18 cellular contexts compared by ENCODE assay signal in genomic region chr1:40872266-40872665, GRCh38.
"Had no signal": no experiment of that assay in that cellular context is flagged by ENCODE, and none has a peak within 500 bp of the region (broad histone marks: within the 10 kb centered on the region; RNA-seq: fewer than 3 reads in every experiment).

No MANE protein-coding gene starts in this region.

- H3K27ac ChIP-seq: brain microvascular endothelial cell, epithelial cell of prostate, gastroesophageal sphincter, heart right ventricle, neutrophil, tibial artery, uterus had no signal

- DNase-seq: activated CD4-positive, alpha-beta T cell treated with anti-CD3 and anti-CD28 coated beads for 4 hours; activated CD8-positive, alpha-beta T cell treated with anti-CD3 and anti-CD28 coated beads for 36 hours; activated gamma-delta T cell; activated naive CD8-positive, alpha-beta T cell treated with anti-CD3 and anti-CD28 coated beads for 36 hours; activated T-cell treated with anti-CD3 and anti-CD28 coated beads, Interleukin-2, amount 50 U/mL, for 4 hours; brain microvascular endothelial cell; dermis blood vessel endothelial cell; heart right ventricle; left colon; stimulated activated CD4-positive, alpha-beta T cell treated with anti-CD3 and anti-CD28 coated beads, Interleukin-2, amount 100 ng/mL, for 48 hours; T-helper 17 cell; tibial artery; uterus had no signal

- H3K9me3 ChIP-seq: neutrophil, tibial artery, uterus had no signal

- H3K4me3 Mint-ChIP-seq: activated CD8-positive, alpha-beta T cell treated with anti-CD3 and anti-CD28 coated beads for 36 hours; activated naive CD8-positive, alpha-beta T cell treated with anti-CD3 and anti-CD28 coated beads for 36 hours; activated T-cell treated with anti-CD3 and anti-CD28 coated beads, Interleukin-2, amount 50 U/mL, for 4 hours; stimulated activated memory B cell treated with anti-CD40 and anti-IgM and Interleukin-4, amounts not matched to agents 10 μg/mL and 1 μg/mL and 100 μg/mL, for 72 hours; T-helper 17 cell had no signal

- H3K36me3 ChIP-seq: brain microvascular endothelial cell, gastroesophageal sphincter, heart right ventricle, neutrophil, uterus had no signal

- H3K4me1 ChIP-seq: uterus had no signal

- H3K36me3 Mint-ChIP-seq: stimulated activated memory B cell treated with anti-CD40 and anti-IgM and Interleukin-4, amounts not matched to agents 10 μg/mL and 1 μg/mL and 100 μg/mL, for 72 hours had no signal

- H3K4me3 ChIP-seq: gastroesophageal sphincter, heart right ventricle, lung, tibial artery, uterus had no signal

- H3K27ac Mint-ChIP-seq: activated CD8-positive, alpha-beta T cell treated with anti-CD3 and anti-CD28 coated beads for 36 hours; activated naive CD8-positive, alpha-beta T cell treated with anti-CD3 and anti-CD28 coated beads for 36 hours; stimulated activated memory B cell treated with anti-CD40 and anti-IgM and Interleukin-4, amounts not matched to agents 10 μg/mL and 1 μg/mL and 100 μg/mL, for 72 hours had no signal

- H3K27me3 Mint-ChIP-seq: activated CD8-positive, alpha-beta T cell treated with anti-CD3 and anti-CD28 coated beads for 36 hours; activated naive CD8-positive, alpha-beta T cell treated with anti-CD3 and anti-CD28 coated beads for 36 hours; T-helper 17 cell had no signal

- ATAC-seq: activated CD8-positive, alpha-beta T cell treated with anti-CD3 and anti-CD28 coated beads for 36 hours; activated T-cell treated with anti-CD3 and anti-CD28 coated beads, Interleukin-2, amount 50 U/mL, for 4 hours; gastroesophageal sphincter; heart right ventricle; left colon; stimulated activated memory B cell treated with anti-CD40 and anti-IgM and Interleukin-4, amounts not matched to agents 10 μg/mL and 1 μg/mL and 100 μg/mL, for 72 hours; T-helper 17 cell had no signal

- H3K27me3 ChIP-seq: brain microvascular endothelial cell, gastroesophageal sphincter, heart right ventricle, neutrophil, tibial artery, uterus had no signal
